15 cellular contexts compared by ENCODE assay signal in genomic region chr3:180973543-180973942, GRCh38. TPM values are rescaled to one million over a fixed set of nuclear protein-coding genes. Genes with fewer than 3 reads are reported as not detected.
DNase-seq lines count a peak whose midpoint lies in the region; ATAC-seq, FAIRE-seq and TF ChIP-seq lines count a peak whose summit lies in the region.
"Had no signal": no experiment of that assay in that cellular context is flagged by ENCODE, and none has a peak within 500 bp of the region (broad histone marks: within the 10 kb centered on the region; RNA-seq: fewer than 3 reads in every experiment).

No MANE protein-coding gene starts in this region.

- peaks cover 48% of the 10 kb centered on the region for H3K36me3 Mint-ChIP-seq in Caco-2 (ENCODE audit: insufficient read depth, unreplicated experiment)

- intact Hi-C loops in GM12878 (cut with micrococcal nuclease; ENCODE audit: unreplicated experiment), result no loop called here
- intact Hi-C loops in Caco-2 (cut with micrococcal nuclease; ENCODE audit: unreplicated experiment), result no loop called here

- H3K9me3 Mint-ChIP-seq in Caco-2 (ENCODE audit: unreplicated experiment), result no peaks in the 10 kb centered on the region
- H3K9me3 Mint-ChIP-seq: brain; CD4-positive, CD25-positive, alpha-beta regulatory T cell had no signal

- TF ChIP-seq RAD21 in GM12878 (IDR thresholded peaks at IDR 0.05; ENCODE audit: insufficient read depth, low read depth, low read length), result no peak

- H4K20me1 ChIP-seq in GM12878 (ENCODE audit: control insufficient read depth, insufficient read depth), result no peaks in the 10 kb centered on the region

- H2AFZ ChIP-seq in GM12878 (ENCODE audit: control insufficient read depth, low read depth, low read length), result no peak overlapping the region

- H3K4me2 ChIP-seq in GM12878 (ENCODE audit: control insufficient read depth, insufficient read depth), result peak overlapping the region; percentile 22; the same call in 1 of the 2 replicates

- no peak for TF ChIP-seq POLR2A in GM12878 (IDR thresholded peaks at IDR 0.05; ENCODE audit: low read depth, low read length)

- POLR2A ChIA-PET in GM12878 (lab: Charles Lee) (no interaction called here), Caco-2 (lab: Charles Lee) (no interaction called here)

- in situ Hi-C loops in GM12878 (cut with MboI), result no loop called here

- H3K4me1 Mint-ChIP-seq in Caco-2 (ENCODE audit: low read depth, unreplicated experiment), result no peaks in the 10 kb centered on the region

- H3K9me3 ChIP-seq in GM12878 (replicated peaks; ENCODE audit: control insufficient read depth, insufficient read depth, low read length), result no peaks in the 10 kb centered on the region; the same call in 2 of the 3 replicates
- no peaks in the 10 kb centered on the region for H3K9me3 ChIP-seq in Caco-2
- H3K9me3 ChIP-seq: stomach had no signal

- H3K27ac ChIP-seq in GM12878 (ENCODE audit: control insufficient read depth, insufficient read depth), result peak overlapping the region; percentile 13; the same call in 1 of the 2 replicates
- H3K27ac ChIP-seq: stomach had no signal

- peaks cover 4% of the 10 kb centered on the region for H3K4me1 ChIP-seq in GM12878 (ENCODE audit: control insufficient read depth, insufficient read depth, low read length)
- no peaks in the 10 kb centered on the region for H3K4me1 ChIP-seq in Caco-2
- H3K4me1 ChIP-seq: stomach had no signal

- RAD21 ChIA-PET in GM12878 (lab: Charles Lee; ENCODE audit: unreplicated experiment), result no interaction called here

- CTCF ChIA-PET in GM12878 (lab: Yijun Ruan, JAX) (interaction anchor here (1.3 kb wide), 1 partner anchor 15 kb away, joined by 4 read pairs; no protein-coding TSS in a partner anchor), Caco-2 (lab: Charles Lee) (no interaction called here)

- WGBS in GM12878 (ENCODE audit: insufficient coverage, insufficient replicate concordance, low lambda C conversion rate, missing lambda C conversion rate), result 51% methylated on average over 2 of the region's 2 CpGs

- no peak overlapping the region for H3K27ac Mint-ChIP-seq in Caco-2 (ENCODE audit: unreplicated experiment)

- TF ChIP-seq CTCF in GM12878 (IDR thresholded peaks at IDR 0.05 in 2 of 3, conservative IDR thresholded peaks at IDR 0.05 in 1 of 3; ENCODE audit: control insufficient read depth in 2 of 3, extremely low read depth in 1 of 3, insufficient read depth in 1 of 3, low read depth in 3 of 3, low read length in 3 of 3) (no peak), GM20000 (IDR thresholded peaks at IDR 0.05; ENCODE audit: extremely low read depth, missing control alignments) (no peak), Caco-2 (IDR thresholded peaks at IDR 0.05; ENCODE audit: insufficient read depth in 1 of 2, low read depth in 1 of 2, low read length in 1 of 2, severe bottlenecking in 1 of 2, unreplicated experiment in 1 of 2) (no peak)

- H3K27me3 ChIP-seq in GM12878 (replicated peaks in 1 of 2; ENCODE audit: control insufficient read depth in 2 of 2, insufficient read depth in 2 of 2, low read length in 1 of 2) (no peaks in the 10 kb centered on the region), Caco-2 (replicated peaks; ENCODE audit: control insufficient read depth, insufficient read depth, low read length) (no peaks in the 10 kb centered on the region)
- H3K27me3 ChIP-seq: stomach had no signal

- H3K27me3 Mint-ChIP-seq in Caco-2 (ENCODE audit: insufficient read depth, unreplicated experiment), result no peaks in the 10 kb centered on the region
- H3K27me3 Mint-ChIP-seq: brain; CD4-positive, CD25-positive, alpha-beta regulatory T cell had no signal

- no peak overlapping the region for H3K9ac ChIP-seq in GM12878 (ENCODE audit: control insufficient read depth, insufficient read depth, low read length)

- peak; percentile 85 for ATAC-seq in GM18867 (IDR thresholded peaks at IDR 0.05; ENCODE audit: unreplicated experiment)
- ATAC-seq in GM21423 (IDR thresholded peaks at IDR 0.05; ENCODE audit: unreplicated experiment), result peak; percentile 69
- peak; percentile 61 for ATAC-seq in HG02981 (IDR thresholded peaks at IDR 0.05; ENCODE audit: unreplicated experiment)
- ATAC-seq in GM12878, result peak; percentile 64
- no peak for ATAC-seq in esophagus mucosa

- no peak overlapping the region for H3K4me3 Mint-ChIP-seq in Caco-2 (ENCODE audit: unreplicated experiment)
- H3K4me3 Mint-ChIP-seq: brain; CD4-positive, CD25-positive, alpha-beta regulatory T cell had no signal

- H3K36me3 ChIP-seq in GM12878 (ENCODE audit: control insufficient read depth in 2 of 2, insufficient read depth in 2 of 2, low read length in 1 of 2), result peaks cover 2 to 23% of the 10 kb centered on the region in 2 experiments
- no peaks in the 10 kb centered on the region for H3K36me3 ChIP-seq in Caco-2 (ENCODE audit: control insufficient read depth, insufficient read depth, low read length)

- BruUV-seq in GM12878 (replicated peaks; lab: Mats Ljungman, UMichigan) (no TSS peak), Caco-2 (replicated peaks; lab: Mats Ljungman, UMichigan) (no TSS peak)

- no peak overlapping the region for H3K4me3 ChIP-seq in GM12878
- H3K4me3 ChIP-seq in Caco-2 (ENCODE audit: low read depth, low read length), result no peak overlapping the region
- H3K4me3 ChIP-seq: stomach had no signal

- no peak for TF ChIP-seq EP300 in GM12878 (IDR thresholded peaks at IDR 0.05; ENCODE audit: borderline replicate concordance in 1 of 2, control insufficient read depth in 1 of 2, low read depth in 2 of 2, low read length in 2 of 2)

- no peaks in the 10 kb centered on the region for H3K79me2 ChIP-seq in GM12878 (ENCODE audit: control insufficient read depth, insufficient read depth, low read length)

- no peak for FAIRE-seq in GM12878 (lab: Jason Lieb, UNC)

- no peak for DNase-seq in GM12878 (ENCODE audit: low read depth, low spot score)
- no peak for DNase-seq in GM20000 (ENCODE audit: low spot score)
- no peak for DNase-seq in Caco-2
- DNase-seq: activated naive CD4-positive, alpha-beta T cell treated with Interleukin-2 at 50 U/mL for 16 hours; CD4-positive, CD25-positive, alpha-beta regulatory T cell; HCEC 1CT; NCI-H2029; NCI-H774; Right ventricle myocardium superior; stomach had no signal

- SMC1A ChIA-PET in GM12878 (lab: Charles Lee; ENCODE audit: uncharacterized antibody, unreplicated experiment), result interaction anchor here (1.5 to 1.8 kb wide), 2 partner anchors 10 to 11 kb away, joined by 4 read pairs; no protein-coding TSS in a partner anchor

TF ChIP-seq in GM12878, 131 proteins besides CTCF, POLR2A, EP300 and RAD21:
- TF ChIP-seq SMAD1 (IDR thresholded peaks at IDR 0.05; ENCODE audit: low read depth, partially characterized antibody) (no peak), RUNX3 (IDR thresholded peaks at IDR 0.05; ENCODE audit: low read length) (peak; percentile 67), GATAD2B (conservative IDR thresholded peaks at IDR 0.05; ENCODE audit: low read depth) (no peak), RELA (IDR thresholded peaks at IDR 0.05; ENCODE audit: borderline replicate concordance, partially characterized antibody) (no peak), ZZZ3 (IDR thresholded peaks at IDR 0.05; ENCODE audit: control insufficient read depth, insufficient read length, low read depth) (no peak), RAD51 (IDR thresholded peaks at IDR 0.05) (no peak), NFYA (IDR thresholded peaks at IDR 0.05; ENCODE audit: borderline replicate concordance, low read depth, low read length) (no peak)

RNA-seq across cellular contexts. Expression of gene DNAJC19, which starts 16.0 kb away (rescaled TPM):
- total RNA-seq in GM12878 (2013; cell fraction: nucleolus; rRNA removed), result 97.8 and 107 TPM in 2 replicates
- 45.4 and 45.5 TPM in 2 replicates for total RNA-seq in GM12878 (2014; rRNA removed)
- 25.2 and 29.8 TPM in 2 replicates for total RNA-seq in GM12878 (2014; rRNA removed; fragmentation: Illumina TruSeq; extraction: Trizol)
- 47.5 and 49.9 TPM in 2 replicates for total RNA-seq in GM12878 (2021)
- 39.0 TPM for polyA plus RNA-seq in GM12878 (2011; ENCODE audit: low read depth)
- polyA plus RNA-seq in GM12878 (2011; rRNA removed), result 56.7 and 73.4 TPM in 2 replicates
- 40.6 and 56.3 TPM in 2 replicates for polyA plus RNA-seq in GM12878 (2011; cell fraction: cytosol; rRNA removed)
- 35.9 and 36.5 TPM in 2 replicates for polyA plus RNA-seq in GM12878 (2011; cell fraction: nucleus; rRNA removed)
- polyA plus RNA-seq in GM12878 (2012), result 47.8 and 75.5 TPM in 2 replicates
- polyA plus RNA-seq in GM12878 (2014; fragmentation: Illumina TruSeq; extraction: Trizol), result 22.7 and 37.0 TPM in 2 replicates
- polyA plus RNA-seq in GM12878 (2014; fragmentation: Nextera tagmentation; extraction: Ambion mirVana), result 10 to 100 TPM; 52.7 to 70.7 TPM
- 45.3 and 47.0 TPM in 2 replicates for polyA plus RNA-seq in GM12878 (2014; rRNA removed)
- 100 to 1,000 TPM; 120 to 136 TPM for polyA plus RNA-seq in GM12878 (2016; fragmentation: Nextera tagmentation; extraction: Ambion mirVana)
- polyA minus RNA-seq in GM12878 (2011; rRNA and poly(A)+ RNA removed), result 22.4 and 30.3 TPM in 2 replicates
- 5.8 and 9.5 TPM in 2 replicates for polyA minus RNA-seq in GM12878 (2011; cell fraction: cytosol; rRNA and poly(A)+ RNA removed)
- 20.8 and 25.5 TPM in 2 replicates for polyA minus RNA-seq in GM12878 (2011; cell fraction: nucleus; rRNA and poly(A)+ RNA removed)
- 55.4 and 71.8 TPM in 2 replicates for total RNA-seq in Caco-2 (2022)
- 34.4 TPM for total RNA-seq in esophagus mucosa
